20 cellular contexts compared by ENCODE assay signal in genomic region chr5:98916540-98916939, GRCh38.
"Had no signal": no experiment of that assay in that cellular context is flagged by ENCODE, and none has a peak within 500 bp of the region (broad histone marks: within the 10 kb centered on the region; RNA-seq: fewer than 3 reads in every experiment).

No MANE protein-coding gene starts in this region.

- H3K27ac Mint-ChIP-seq: activated CD4-positive, alpha-beta T cell treated with anti-CD3 and anti-CD28 coated beads, Interleukin-2, amount 10 ng/mL, durations not matched to agents 24 days and 14 days had no signal

- H3K4me1 ChIP-seq: suprapubic skin had no signal

- H3K9me3 Mint-ChIP-seq: activated CD4-positive, alpha-beta T cell treated with anti-CD3 and anti-CD28 coated beads, Interleukin-2, amount 10 ng/mL, durations not matched to agents 24 days and 14 days; immature natural killer cell; naive B cell; stimulated activated naive CD8-positive, alpha-beta T cell treated with anti-CD3 and anti-CD28 coated beads, Interleukin-15, amount 100 ng/mL, for 72 hours had no signal

- H3K4me3 Mint-ChIP-seq: activated CD4-positive, alpha-beta T cell treated with anti-CD3 and anti-CD28 coated beads, Interleukin-2, amount 10 ng/mL, durations not matched to agents 24 days and 14 days; stimulated activated naive CD8-positive, alpha-beta T cell treated with anti-CD3 and anti-CD28 coated beads, Interleukin-15, amount 100 ng/mL, for 72 hours had no signal

- DNase-seq: activated CD4-positive, alpha-beta T cell treated with anti-CD3 and anti-CD28 coated beads, Interleukin-2, amount 10 ng/mL, durations not matched to agents 24 days and 14 days; activated CD8-positive, alpha-beta memory T cell treated with anti-CD3 and anti-CD28 coated beads for 24 hours; activated naive CD4-positive, alpha-beta T cell treated with anti-CD3 and anti-CD28 coated beads, Interleukin-2, amount 50 U/mL, for 16 hours; amniotic stem cell; effector CD8-positive, alpha-beta T cell; immature natural killer cell; kidney glomerular epithelial cell; left ventricle myocardium inferior; mesenchymal stem cell; mucosa of descending colon; naive B cell; ovary; psoas muscle; right cardiac atrium; stimulated activated naive CD8-positive, alpha-beta T cell treated with anti-CD3 and anti-CD28 coated beads, Interleukin-15, amount 100 ng/mL, for 72 hours; transverse colon; uterus had no signal

- H3K27me3 Mint-ChIP-seq: activated CD4-positive, alpha-beta T cell treated with anti-CD3 and anti-CD28 coated beads, Interleukin-2, amount 10 ng/mL, durations not matched to agents 24 days and 14 days; naive B cell; stimulated activated naive CD8-positive, alpha-beta T cell treated with anti-CD3 and anti-CD28 coated beads, Interleukin-15, amount 100 ng/mL, for 72 hours had no signal

- ATAC-seq: mucosa of descending colon; psoas muscle; right cardiac atrium; stimulated activated naive CD8-positive, alpha-beta T cell treated with anti-CD3 and anti-CD28 coated beads, Interleukin-15, amount 100 ng/mL, for 72 hours had no signal

- H3K27ac ChIP-seq: esophagus muscularis mucosa, left ventricle myocardium inferior, ovary, psoas muscle, skin epidermis, suprapubic skin, transverse colon, uterus had no signal

- H3K4me3 ChIP-seq: esophagus muscularis mucosa, left ventricle myocardium inferior, mucosa of descending colon, ovary, psoas muscle, skin epidermis, suprapubic skin, transverse colon, uterus had no signal

- H3K9me3 ChIP-seq: esophagus muscularis mucosa, left ventricle myocardium inferior, mucosa of descending colon, ovary, psoas muscle, suprapubic skin, transverse colon, uterus had no signal

- H3K36me3 ChIP-seq: ovary, uterus had no signal

- H3K27me3 ChIP-seq: esophagus muscularis mucosa, ovary, suprapubic skin, transverse colon, uterus had no signal
